ENCODE assay signal across 8 cellular contexts in genomic region chr7:78019457-78020130, GRCh38.
DNase-seq lines count a peak whose midpoint lies in the region; TF ChIP-seq lines count a peak whose summit lies in the region.

No MANE protein-coding gene starts in this region.

- H3K36me3 ChIP-seq in Loucy (ENCODE audit: insufficient read depth, low read length) (no peaks in the 10 kb centered on the region), osteoblast (ENCODE audit: insufficient read depth, low read length) (no peaks in the 10 kb centered on the region)

- H4K20me1 ChIP-seq in Loucy (ENCODE audit: insufficient read depth, low read length, poor library complexity, severe bottlenecking) (no peaks in the 10 kb centered on the region), osteoblast (ENCODE audit: insufficient read depth, low read length) (no peaks in the 10 kb centered on the region)

- H3K9ac ChIP-seq in Loucy (ENCODE audit: low read depth, low read length, poor library complexity, severe bottlenecking) = no peak overlapping the region

- H3K79me2 ChIP-seq in Loucy (ENCODE audit: insufficient read depth, low read length) (no peaks in the 10 kb centered on the region), osteoblast (ENCODE audit: insufficient read depth, low read length) (no peaks in the 10 kb centered on the region)

- H3K9me2 ChIP-seq in Loucy (replicated peaks; ENCODE audit: low read depth, low read length) = no peaks in the 10 kb centered on the region

- no peak for TF ChIP-seq CTCF in Loucy (conservative IDR thresholded peaks at IDR 0.05; ENCODE audit: low read length)
- TF ChIP-seq CTCF in osteoblast (IDR thresholded peaks at IDR 0.05; ENCODE audit: extremely low read depth, low read depth, low read length) = no peak
- no peak for TF ChIP-seq CTCF in type B pancreatic cell (conservative IDR thresholded peaks at IDR 0.05)

- H3K4me1 Mint-ChIP-seq in activated naive CD4-positive, alpha-beta T cell treated with anti-CD3 and anti-CD28 coated beads, Interleukin-2, amount 50 U/mL, for 24 hours = peaks cover 11% of the 10 kb centered on the region
- peaks cover 21% of the 10 kb centered on the region for H3K4me1 Mint-ChIP-seq in type B pancreatic cell (ENCODE audit: unreplicated experiment)

- H3K4me2 ChIP-seq in Loucy (ENCODE audit: low read depth, low read length, poor library complexity, severe bottlenecking) = peak overlapping the region; percentile 74
- H3K4me2 ChIP-seq in osteoblast (ENCODE audit: insufficient read depth, low read length) = peak overlapping the region; percentile 77

- no peaks in the 10 kb centered on the region for H3K36me3 Mint-ChIP-seq in activated naive CD4-positive, alpha-beta T cell treated with anti-CD3 and anti-CD28 coated beads, Interleukin-2, amount 50 U/mL, for 24 hours
- H3K36me3 Mint-ChIP-seq in type B pancreatic cell = peaks cover 3% of the 10 kb centered on the region

- H3F3A ChIP-seq in Loucy (ENCODE audit: low read depth) = peaks cover 4% of the 10 kb centered on the region; the same call in 1 of the 2 replicates

- H2AFZ ChIP-seq in Loucy (ENCODE audit: low read length) (peak overlapping the region; percentile 75), osteoblast (ENCODE audit: low read length) (peak overlapping the region; percentile 90)

- H3K9me3 ChIP-seq in Loucy (ENCODE audit: insufficient read depth, low read depth, low read length) (no peaks in the 10 kb centered on the region), osteoblast (ENCODE audit: low read depth, low read length) (no peaks in the 10 kb centered on the region)

- H3K4me3 Mint-ChIP-seq in activated naive CD4-positive, alpha-beta T cell treated with anti-CD3 and anti-CD28 coated beads, Interleukin-2, amount 50 U/mL, for 24 hours = peak overlapping the region; percentile 86
- H3K4me3 Mint-ChIP-seq in type B pancreatic cell = peak overlapping the region; percentile 91

- peak overlapping the region; percentile 73 for H3K4me3 ChIP-seq in Loucy (ENCODE audit: low read length, poor library complexity, severe bottlenecking)
- peak overlapping the region; percentile 74 for H3K4me3 ChIP-seq in osteoblast (ENCODE audit: insufficient read depth, low read length)

- peak overlapping the region; percentile 60 for H3K27ac ChIP-seq in osteoblast (ENCODE audit: low read depth, low read length)

- in situ Hi-C loops in SK-MEL-5 (cut with HindIII; ENCODE audit: low pct_unique_long_range_greater_than_20kb, low sequenced_read_pairs) = no loop called here

- no peak overlapping the region for H3K27ac Mint-ChIP-seq in activated naive CD4-positive, alpha-beta T cell treated with anti-CD3 and anti-CD28 coated beads, Interleukin-2, amount 50 U/mL, for 24 hours
- H3K27ac Mint-ChIP-seq in type B pancreatic cell = peak overlapping the region; percentile 83

- H3K27me3 Mint-ChIP-seq in activated naive CD4-positive, alpha-beta T cell treated with anti-CD3 and anti-CD28 coated beads, Interleukin-2, amount 50 U/mL, for 24 hours = peaks cover 20% of the 10 kb centered on the region
- H3K27me3 Mint-ChIP-seq in type B pancreatic cell = peaks cover 16% of the 10 kb centered on the region

- DNase-seq in GM03348 (ENCODE audit: low spot score) (peak; percentile 92), HCEC 1CT (peak; percentile 84), SK-MEL-5 (ENCODE audit: low read depth, low spot score) (peak; percentile 60), glomerular visceral epithelial cell (ENCODE audit: extremely low spot score) (peak; percentile 75), osteoblast (ENCODE audit: insufficient read length, low spot score, missing footprints) (peak; percentile 97), type B pancreatic cell (ENCODE audit: extremely low spot score, unreplicated experiment) (peak; percentile 79)

- H3K27me3 ChIP-seq in Loucy (ENCODE audit: insufficient read depth, low read length, poor library complexity, severe bottlenecking) (no peaks in the 10 kb centered on the region), osteoblast (ENCODE audit: insufficient read depth, low read length) (peaks cover 12% of the 10 kb centered on the region)

- H3K4me1 ChIP-seq in Loucy (ENCODE audit: insufficient read depth, low read length, poor library complexity, severe bottlenecking) = peaks cover 7% of the 10 kb centered on the region
- H3K4me1 ChIP-seq in osteoblast (ENCODE audit: insufficient read depth, low read length) = peaks cover 21% of the 10 kb centered on the region

- H3K9me3 Mint-ChIP-seq in activated naive CD4-positive, alpha-beta T cell treated with anti-CD3 and anti-CD28 coated beads, Interleukin-2, amount 50 U/mL, for 24 hours = no peaks in the 10 kb centered on the region
- no peaks in the 10 kb centered on the region for H3K9me3 Mint-ChIP-seq in type B pancreatic cell

Comparison
In these comparisons a context has a peak if more than half of its experiments do, and no peak if none do; other contexts are left out.
1. Peak in every context shown above with its lines: DNase-seq, H3K4me3 ChIP-seq and H3K27ac ChIP-seq.